In genomic region chr9:34025811-34026210, GRCh38 we compare ENCODE assay signal across 13 cellular contexts.
"Had no signal": no experiment of that assay in that cellular context is flagged by ENCODE, and none has a peak within 500 bp of the region (broad histone marks: within the 10 kb centered on the region; RNA-seq: fewer than 3 reads in every experiment).

No MANE protein-coding gene starts in this region.

- ATAC-seq: activated CD4-positive, alpha-beta T cell treated with anti-CD3 and anti-CD28 coated beads for 36 hours; body of pancreas; stimulated activated effector memory CD8-positive, alpha-beta T cell treated with anti-CD3 and anti-CD28 coated beads, Interleukin-12 subunit alpha, Interleukin-12 subunit beta, amount 100 ng/mL, for 72 hours; T-cell had no signal

- H3K9me3 Mint-ChIP-seq: activated naive CD4-positive, alpha-beta T cell treated with anti-CD3 and anti-CD28 coated beads, Interleukin-2, amount 10 ng/mL, durations not matched to agents 7 days and 5 days; activated T-helper 2 cell treated with anti-CD3 and anti-CD28 coated beads, Interferon-gamma antibody, Interleukin-2, Interleukin-4, amounts not matched to agents 10 μg/mL and 5 μg/mL and 100 μg/mL, durations not matched to agents 14 hours and 24 hours and 36 hours; dendritic cell treated with granulocyte-macrophage colony-stimulating factor and Interleukin-4, amounts not matched to agents 40 ng/mL and 50 ng/mL, for 4 days; stimulated activated effector memory CD8-positive, alpha-beta T cell treated with anti-CD3 and anti-CD28 coated beads, Interleukin-12 subunit alpha, Interleukin-12 subunit beta, amount 100 ng/mL, for 72 hours; T-cell had no signal

- H3K4me3 Mint-ChIP-seq: activated CD4-positive, alpha-beta T cell treated with anti-CD3 and anti-CD28 coated beads for 36 hours; activated naive CD4-positive, alpha-beta T cell treated with anti-CD3 and anti-CD28 coated beads, Interleukin-2, amount 10 ng/mL, durations not matched to agents 7 days and 5 days; dendritic cell treated with granulocyte-macrophage colony-stimulating factor and Interleukin-4, amounts not matched to agents 40 ng/mL and 50 ng/mL, for 4 days; stimulated activated effector memory CD8-positive, alpha-beta T cell treated with anti-CD3 and anti-CD28 coated beads, Interleukin-12 subunit alpha, Interleukin-12 subunit beta, amount 100 ng/mL, for 72 hours; T-cell had no signal

- H3K36me3 ChIP-seq: pancreas had no signal

- H3K27ac ChIP-seq: body of pancreas, left lung, pancreas, tibial nerve had no signal

- H3K27me3 ChIP-seq: body of pancreas, left lung, pancreas, tibial nerve had no signal

- H3K4me3 ChIP-seq: body of pancreas, left lung, pancreas, tibial nerve had no signal

- H3K9me3 ChIP-seq: body of pancreas, left lung, pancreas, tibial nerve had no signal

- H3K27me3 Mint-ChIP-seq: activated CD4-positive, alpha-beta T cell treated with anti-CD3 and anti-CD28 coated beads for 36 hours; activated naive CD4-positive, alpha-beta T cell treated with anti-CD3 and anti-CD28 coated beads, Interleukin-2, amount 10 ng/mL, durations not matched to agents 7 days and 5 days; dendritic cell treated with granulocyte-macrophage colony-stimulating factor and Interleukin-4, amounts not matched to agents 40 ng/mL and 50 ng/mL, for 4 days; T-cell had no signal

- DNase-seq: activated CD4-positive, alpha-beta T cell treated with anti-CD3 and anti-CD28 coated beads for 36 hours; activated naive CD4-positive, alpha-beta T cell treated with anti-CD3 and anti-CD28 coated beads, Interleukin-2, amount 10 ng/mL, durations not matched to agents 7 days and 5 days; amniotic stem cell; body of pancreas; islet precursor cell; left lung; mesendoderm; pancreas; T-cell had no signal

- H3K36me3 Mint-ChIP-seq: T-cell had no signal

- H3K27ac Mint-ChIP-seq: activated CD4-positive, alpha-beta T cell treated with anti-CD3 and anti-CD28 coated beads for 36 hours; stimulated activated effector memory CD8-positive, alpha-beta T cell treated with anti-CD3 and anti-CD28 coated beads, Interleukin-12 subunit alpha, Interleukin-12 subunit beta, amount 100 ng/mL, for 72 hours had no signal

- H3K4me1 ChIP-seq: pancreas, tibial nerve had no signal
